31 cellular contexts compared by ENCODE assay signal in genomic region chr3:21024563-21024962, GRCh38.
"Had no signal": no experiment of that assay in that cellular context is flagged by ENCODE, and none has a peak within 500 bp of the region (broad histone marks: within the 10 kb centered on the region; RNA-seq: fewer than 3 reads in every experiment).

No MANE protein-coding gene starts in this region.

- H3K36me3 Mint-ChIP-seq: activated CD4-positive, alpha-beta memory T cell treated with anti-CD3 and anti-CD28 coated beads for 36 hours; activated naive CD4-positive, alpha-beta T cell treated with anti-CD3 and anti-CD28 coated beads, Interleukin-2, amount 10 ng/mL, durations not matched to agents 7 days and 5 days; activated naive CD4-positive, alpha-beta T cell treated with anti-CD3 and anti-CD28 coated beads, Interleukin-2, amount 50 U/mL, for 24 hours; activated naive CD8-positive, alpha-beta T cell; activated naive CD8-positive, alpha-beta T cell treated with anti-CD3 and anti-CD28 coated beads, Interleukin-2, amount 10 ng/mL, durations not matched to agents 7 days and 5 days; brain had no signal

- ATAC-seq: activated CD8-positive, alpha-beta T cell treated with anti-CD3 and anti-CD28 coated beads for 36 hours; activated naive CD8-positive, alpha-beta T cell treated with anti-CD3 and anti-CD28 coated beads, Interleukin-2, amount 50 U/mL, for 24 hours; activated T-cell treated with anti-CD3 and anti-CD28 coated beads, Interleukin-2, amount 50 U/mL, for 4 hours; activated T-cell treated with anti-CD3 and anti-CD28 coated beads, Interleukin-2, amount 50 U/mL, for 72 hours had no signal

- H3K27me3 Mint-ChIP-seq: activated B cell treated with CpG ODN at 0.5 μM for 24 hours; activated CD4-positive, alpha-beta memory T cell treated with anti-CD3 and anti-CD28 coated beads for 36 hours; activated CD4-positive, alpha-beta T cell treated with anti-CD3 and anti-CD28 coated beads, Interleukin-2, amount 10 ng/mL, durations not matched to agents 24 days and 14 days; activated CD8-positive, alpha-beta T cell treated with anti-CD3 and anti-CD28 coated beads for 36 hours; activated naive CD4-positive, alpha-beta T cell treated with anti-CD3 and anti-CD28 coated beads, Interleukin-2, amount 10 ng/mL, durations not matched to agents 7 days and 5 days; activated naive CD4-positive, alpha-beta T cell treated with anti-CD3 and anti-CD28 coated beads, Interleukin-2, amount 50 U/mL, for 24 hours; activated naive CD8-positive, alpha-beta T cell; activated naive CD8-positive, alpha-beta T cell treated with anti-CD3 and anti-CD28 coated beads, Interleukin-2, amount 10 ng/mL, durations not matched to agents 7 days and 5 days; activated naive CD8-positive, alpha-beta T cell treated with anti-CD3 and anti-CD28 coated beads, Interleukin-2, amount 50 U/mL, for 24 hours; brain had no signal

- H3K4me3 Mint-ChIP-seq: activated B cell treated with CpG ODN at 0.5 μM for 24 hours; activated CD4-positive, alpha-beta memory T cell treated with anti-CD3 and anti-CD28 coated beads for 36 hours; activated CD4-positive, alpha-beta T cell treated with anti-CD3 and anti-CD28 coated beads, Interleukin-2, amount 10 ng/mL, durations not matched to agents 24 days and 14 days; activated CD8-positive, alpha-beta T cell treated with anti-CD3 and anti-CD28 coated beads for 36 hours; activated naive CD4-positive, alpha-beta T cell treated with anti-CD3 and anti-CD28 coated beads, Interleukin-2, amount 10 ng/mL, durations not matched to agents 7 days and 5 days; activated naive CD4-positive, alpha-beta T cell treated with anti-CD3 and anti-CD28 coated beads, Interleukin-2, amount 50 U/mL, for 24 hours; activated naive CD8-positive, alpha-beta T cell; activated naive CD8-positive, alpha-beta T cell treated with anti-CD3 and anti-CD28 coated beads, Interleukin-2, amount 10 ng/mL, durations not matched to agents 7 days and 5 days; activated naive CD8-positive, alpha-beta T cell treated with anti-CD3 and anti-CD28 coated beads, Interleukin-2, amount 50 U/mL, for 24 hours; activated T-cell treated with anti-CD3 and anti-CD28 coated beads, Interleukin-2, amount 50 U/mL, for 4 hours; activated T-cell treated with anti-CD3 and anti-CD28 coated beads, Interleukin-2, amount 50 U/mL, for 72 hours; brain; T-helper 1 cell treated with Interleukin-12 subunit alpha and Interleukin-12 subunit beta and Interleukin-4 antibody, amounts not matched to agents 30 μg/mL and 1 μg/mL, for 36 hours; T-helper 2 cell treated with Interferon-gamma antibody and Interleukin-4, amounts not matched to agents 5 μg/mL and 100 μg/mL, for 36 hours had no signal

- DNase-seq: activated B cell treated with CpG ODN at 0.5 μM for 24 hours; activated CD4-positive, alpha-beta memory T cell treated with anti-CD3 and anti-CD28 coated beads for 36 hours; activated CD4-positive, alpha-beta T cell treated with anti-CD3 and anti-CD28 coated beads for 4 hours; activated CD4-positive, alpha-beta T cell treated with anti-CD3 and anti-CD28 coated beads, Interleukin-2, amount 10 ng/mL, durations not matched to agents 24 days and 14 days; activated CD4-positive, alpha-beta T cell treated with anti-CD3 and anti-CD28 coated beads, Interleukin-2, amount 50 U/mL, for 1 hour; activated CD4-positive, alpha-beta T cell treated with anti-CD3 and anti-CD28 coated beads, Interleukin-2, amount 50 U/mL, for 4 hours; activated CD4-positive, CD25-positive, alpha-beta regulatory T cell treated with anti-CD3 and anti-CD28 coated beads, Interleukin-2, amount 50 U/mL, for 72 hours; activated CD8-positive, alpha-beta memory T cell treated with anti-CD3 and anti-CD28 coated beads, Interleukin-2, amount 50 U/mL, for 4 hours; activated CD8-positive, alpha-beta T cell treated with anti-CD3 and anti-CD28 coated beads for 36 hours; activated effector memory CD4-positive, alpha-beta T cell treated with Interleukin-2 at 50 U/mL for 16 hours; activated gamma-delta T cell; activated naive CD4-positive, alpha-beta T cell treated with anti-CD3 and anti-CD28 coated beads, Interleukin-2, amount 10 ng/mL, durations not matched to agents 7 days and 5 days; activated naive CD4-positive, alpha-beta T cell treated with Interleukin-2 at 50 U/mL for 16 hours; activated naive CD8-positive, alpha-beta T cell treated with anti-CD3 and anti-CD28 coated beads, Interleukin-2, amount 10 ng/mL, durations not matched to agents 7 days and 5 days; activated naive CD8-positive, alpha-beta T cell treated with anti-CD3 and anti-CD28 coated beads, Interleukin-2, amount 50 U/mL, for 24 hours; activated T-cell treated with anti-CD3 and anti-CD28 coated beads for 4 hours; activated T-cell treated with anti-CD3 and anti-CD28 coated beads, Interleukin-2, amount 50 U/mL, for 1 hour; activated T-cell treated with anti-CD3 and anti-CD28 coated beads, Interleukin-2, amount 50 U/mL, for 4 hours; activated T-cell treated with anti-CD3 and anti-CD28 coated beads, Interleukin-2, amount 50 U/mL, for 72 hours; amygdala; anterior cingulate cortex; central memory CD4-positive, alpha-beta T cell; T-helper 1 cell; T-helper 2 cell; T-helper 9 cell had no signal

- H3K27ac Mint-ChIP-seq: activated B cell treated with CpG ODN at 0.5 μM for 24 hours; activated CD4-positive, alpha-beta memory T cell treated with anti-CD3 and anti-CD28 coated beads for 36 hours; activated CD4-positive, alpha-beta T cell treated with anti-CD3 and anti-CD28 coated beads, Interleukin-2, amount 10 ng/mL, durations not matched to agents 24 days and 14 days; activated CD8-positive, alpha-beta T cell treated with anti-CD3 and anti-CD28 coated beads for 36 hours; activated naive CD4-positive, alpha-beta T cell treated with anti-CD3 and anti-CD28 coated beads, Interleukin-2, amount 10 ng/mL, durations not matched to agents 7 days and 5 days; activated naive CD4-positive, alpha-beta T cell treated with anti-CD3 and anti-CD28 coated beads, Interleukin-2, amount 50 U/mL, for 24 hours; activated naive CD8-positive, alpha-beta T cell; activated naive CD8-positive, alpha-beta T cell treated with anti-CD3 and anti-CD28 coated beads, Interleukin-2, amount 10 ng/mL, durations not matched to agents 7 days and 5 days; activated naive CD8-positive, alpha-beta T cell treated with anti-CD3 and anti-CD28 coated beads, Interleukin-2, amount 50 U/mL, for 24 hours; activated T-cell treated with anti-CD3 and anti-CD28 coated beads, Interleukin-2, amount 50 U/mL, for 72 hours; activated T-helper 2 cell treated with anti-CD3 and anti-CD28 coated beads, Interferon-gamma antibody, Interleukin-2, Interleukin-4, amounts not matched to agents 10 μg/mL and 5 μg/mL and 100 μg/mL, durations not matched to agents 14 hours and 24 hours and 36 hours; brain; T-helper 1 cell treated with Interleukin-12 subunit alpha and Interleukin-12 subunit beta and Interleukin-4 antibody, amounts not matched to agents 30 μg/mL and 1 μg/mL, for 36 hours; T-helper 2 cell treated with Interferon-gamma antibody and Interleukin-4, amounts not matched to agents 5 μg/mL and 100 μg/mL, for 36 hours had no signal

- H3K4me1 Mint-ChIP-seq: activated B cell treated with CpG ODN at 0.5 μM for 24 hours; activated CD4-positive, alpha-beta T cell treated with anti-CD3 and anti-CD28 coated beads, Interleukin-2, amount 10 ng/mL, durations not matched to agents 24 days and 14 days; activated naive CD4-positive, alpha-beta T cell treated with anti-CD3 and anti-CD28 coated beads, Interleukin-2, amount 10 ng/mL, durations not matched to agents 7 days and 5 days; activated naive CD4-positive, alpha-beta T cell treated with anti-CD3 and anti-CD28 coated beads, Interleukin-2, amount 50 U/mL, for 24 hours; activated naive CD8-positive, alpha-beta T cell treated with anti-CD3 and anti-CD28 coated beads, Interleukin-2, amount 10 ng/mL, durations not matched to agents 7 days and 5 days; activated naive CD8-positive, alpha-beta T cell treated with anti-CD3 and anti-CD28 coated beads, Interleukin-2, amount 50 U/mL, for 24 hours had no signal

- H3K9me3 Mint-ChIP-seq: activated B cell treated with CpG ODN at 0.5 μM for 24 hours; activated naive CD4-positive, alpha-beta T cell treated with anti-CD3 and anti-CD28 coated beads, Interleukin-2, amount 50 U/mL, for 24 hours; activated naive CD8-positive, alpha-beta T cell treated with anti-CD3 and anti-CD28 coated beads, Interleukin-2, amount 10 ng/mL, durations not matched to agents 7 days and 5 days; brain had no signal
